ENCODE assay signal across 14 cellular contexts in the genomic region with DNA sequence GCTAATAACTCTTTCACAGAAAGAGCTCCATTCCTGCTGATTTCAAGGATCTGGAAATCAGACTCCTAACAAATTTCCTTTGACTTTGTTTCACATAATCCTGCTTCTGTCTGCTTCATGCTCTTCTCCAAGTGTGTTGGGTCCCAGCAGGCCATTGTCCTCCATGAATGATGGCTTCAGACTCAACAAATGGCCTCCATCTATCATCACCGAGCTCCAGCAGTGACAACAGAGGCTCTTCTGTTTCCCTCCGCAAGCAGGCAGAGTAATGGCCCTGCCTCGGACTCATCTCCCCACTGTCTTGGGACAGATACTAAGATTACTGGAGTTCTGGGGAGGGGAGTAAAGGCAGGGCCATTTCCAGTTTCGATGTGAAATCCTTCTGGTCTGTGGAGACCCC.
"Had no signal": no experiment of that assay in that cellular context is flagged by ENCODE, and none has a peak within 500 bp of the region (broad histone marks: within the 10 kb centered on the region; RNA-seq: fewer than 3 reads in every experiment).

No MANE protein-coding gene starts in this region.

- H3K27me3 ChIP-seq: foreskin keratinocyte, ovary, suprapubic skin, transverse colon, vagina had no signal

- H3K9me3 ChIP-seq: left ventricle myocardium inferior, ovary, suprapubic skin, transverse colon, vagina had no signal

- H3K27ac ChIP-seq: foreskin keratinocyte, left ventricle myocardium inferior, ovary, suprapubic skin, transverse colon, vagina had no signal

- H3K36me3 ChIP-seq: left ventricle myocardium inferior, ovary, suprapubic skin, transverse colon, vagina had no signal

- H3K4me1 ChIP-seq: foreskin keratinocyte, left ventricle myocardium inferior, suprapubic skin, transverse colon, vagina had no signal

- H3K4me3 ChIP-seq: left ventricle myocardium inferior, ovary, smooth muscle cell, suprapubic skin, transverse colon, vagina had no signal

- DNase-seq: activated CD4-positive, alpha-beta T cell treated with anti-CD3 and anti-CD28 coated beads for 36 hours; activated CD4-positive, alpha-beta T cell treated with anti-CD3 and anti-CD28 coated beads, Interleukin-2, amount 50 U/mL, for 48 hours; foreskin keratinocyte; glutamatergic neuron; left ventricle myocardium inferior; naive thymus-derived CD4-positive, alpha-beta T cell; ovary; stimulated activated CD8-positive, alpha-beta memory T cell treated with anti-CD3 and anti-CD28 coated beads, Interleukin-4, amount 100 ng/mL, for 48 hours; stimulated activated naive CD4-positive, alpha-beta T cell; transverse colon had no signal

- ATAC-seq: activated CD4-positive, alpha-beta T cell treated with anti-CD3 and anti-CD28 coated beads for 36 hours; foreskin keratinocyte; naive thymus-derived CD4-positive, alpha-beta T cell; WTC11 had no signal
